Comparison of ENCODE assay signal across 25 cellular contexts in genomic region chr19:44055870-44056269, GRCh38. TPM values are rescaled to one million over a fixed set of nuclear protein-coding genes. Genes with fewer than 3 reads are reported as not detected.
DNase-seq lines count a peak whose midpoint lies in the region; ATAC-seq and TF ChIP-seq lines count a peak whose summit lies in the region.
"Had no signal": no experiment of that assay in that cellular context is flagged by ENCODE, and none has a peak within 500 bp of the region (broad histone marks: within the 10 kb centered on the region; RNA-seq: fewer than 3 reads in every experiment).

No MANE protein-coding gene starts in this region.

- peak; percentile 36 for TF ChIP-seq CTCF in VCaP (conservative IDR thresholded peaks at IDR 0.05)
- TF ChIP-seq CTCF in CD14-positive monocyte (IDR thresholded peaks at IDR 0.05) = no peak

- DNase-seq in activated CD4-positive, alpha-beta T cell treated with anti-CD3 and anti-CD28 coated beads for 36 hours = peak; percentile 4
- DNase-seq in activated CD4-positive, alpha-beta T cell treated with anti-CD3 and anti-CD28 coated beads for 4 hours = no peak
- no peak for DNase-seq in COLO668 (lab: John Stamatoyannopoulos, UW; ENCODE audit: unreplicated experiment)
- DNase-seq in CD14-positive monocyte (ENCODE audit: low spot score) = no peak
- DNase-seq: activated CD4-positive, alpha-beta T cell treated with anti-CD3 and anti-CD28 coated beads for 48 hours; amygdala; GOT3; MM.1S; natural killer cell; NCI-H2029; NCI-H524; occipital lobe; Peyer's patch; SHP77; stimulated activated CD8-positive, alpha-beta memory T cell treated with anti-CD3 and anti-CD28 coated beads, Interleukin-4, amount 100 ng/mL, for 48 hours had no signal

- H3K9me3 Mint-ChIP-seq in activated CD4-positive, alpha-beta T cell treated with anti-CD3 and anti-CD28 coated beads for 36 hours (ENCODE audit: low read depth) = peaks cover 27% of the 10 kb centered on the region
- peaks cover 50 to 72% (median 54%) of the 10 kb centered on the region in 7 donors for H3K9me3 Mint-ChIP-seq in CD14-positive monocyte
- H3K9me3 Mint-ChIP-seq: natural killer cell had no signal

- H3K27ac Mint-ChIP-seq in activated CD4-positive, alpha-beta T cell treated with anti-CD3 and anti-CD28 coated beads for 36 hours = no peak overlapping the region
- no peak overlapping the region for H3K27ac Mint-ChIP-seq in CD14-positive monocyte
- H3K27ac Mint-ChIP-seq: activated naive CD4-positive, alpha-beta T cell treated with anti-CD3 and anti-CD28 coated beads, Interleukin-2, amount 50 U/mL, for 24 hours; activated T-helper 2 cell treated with anti-CD3 and anti-CD28 coated beads, Interferon-gamma antibody, Interleukin-2, Interleukin-4, amounts not matched to agents 10 μg/mL and 5 μg/mL and 100 μg/mL, durations not matched to agents 14 hours and 24 hours and 36 hours; natural killer cell; stimulated activated naive CD8-positive, alpha-beta T cell treated with anti-CD3 and anti-CD28 coated beads, Interleukin-15, Interleukin-2, amounts not matched to agents 100 ng/mL and 50 ng/mL, for 24 hours had no signal

- no peak overlapping the region for H3K4me3 Mint-ChIP-seq in activated CD4-positive, alpha-beta T cell treated with anti-CD3 and anti-CD28 coated beads for 36 hours
- H3K4me3 Mint-ChIP-seq in CD14-positive monocyte = no peak overlapping the region
- H3K4me3 Mint-ChIP-seq: activated naive CD4-positive, alpha-beta T cell treated with anti-CD3 and anti-CD28 coated beads, Interleukin-2, amount 50 U/mL, for 24 hours; natural killer cell; stimulated activated naive CD8-positive, alpha-beta T cell treated with anti-CD3 and anti-CD28 coated beads, Interleukin-15, Interleukin-2, amounts not matched to agents 100 ng/mL and 50 ng/mL, for 24 hours had no signal

- peaks cover 61% of the 10 kb centered on the region for H3K36me3 Mint-ChIP-seq in activated CD4-positive, alpha-beta T cell treated with anti-CD3 and anti-CD28 coated beads for 36 hours (ENCODE audit: low read depth)
- peaks cover 42 to 58% of the 10 kb centered on the region in 2 donors for H3K36me3 Mint-ChIP-seq in CD14-positive monocyte
- H3K36me3 Mint-ChIP-seq: natural killer cell had no signal

- ATAC-seq in activated CD4-positive, alpha-beta T cell treated with anti-CD3 and anti-CD28 coated beads for 36 hours = no peak
- ATAC-seq in esophagus mucosa = no peak
- ATAC-seq: gastroesophageal sphincter, natural killer cell, sciatic nerve had no signal

- POLR2A ChIA-PET in activated CD4-positive, alpha-beta T cell treated with anti-CD3 and anti-CD28 coated beads for 36 hours (lab: Charles Lee) = no interaction called here

- peaks cover 18% of the 10 kb centered on the region for H3K4me1 Mint-ChIP-seq in activated CD4-positive, alpha-beta T cell treated with anti-CD3 and anti-CD28 coated beads for 36 hours
- H3K4me1 Mint-ChIP-seq in CD14-positive monocyte = peaks cover 20% of the 10 kb centered on the region

- CTCF ChIA-PET in activated CD4-positive, alpha-beta T cell treated with anti-CD3 and anti-CD28 coated beads for 36 hours (lab: Charles Lee) = interaction anchor here (0.6 kb wide), 1 partner anchor 15 kb away, joined by 4 read pairs; no protein-coding TSS in a partner anchor

- intact Hi-C loops in activated CD4-positive, alpha-beta T cell treated with anti-CD3 and anti-CD28 coated beads for 36 hours (cut with DNase I, micrococcal nuclease) = no loop called here
- intact Hi-C loops in CD14-positive monocyte (cut with micrococcal nuclease) = no loop called here

- no peak overlapping the region for H3K27ac ChIP-seq in VCaP
- H3K27ac ChIP-seq: gastroesophageal sphincter, KMS-11, Peyer's patch, prostate gland, thoracic aorta had no signal

- no peaks in the 10 kb centered on the region for H3K27me3 Mint-ChIP-seq in activated CD4-positive, alpha-beta T cell treated with anti-CD3 and anti-CD28 coated beads for 36 hours
- H3K27me3 Mint-ChIP-seq in CD14-positive monocyte (ENCODE audit: low read depth in 3 of 3) = peaks cover 0 to 5% (median 0%) of the 10 kb centered on the region in 3 donors
- H3K27me3 Mint-ChIP-seq: activated naive CD4-positive, alpha-beta T cell treated with anti-CD3 and anti-CD28 coated beads, Interleukin-2, amount 50 U/mL, for 24 hours had no signal

RNA-seq across cellular contexts. Expression of gene ZNF223, which starts 4.0 kb away (rescaled TPM):
- total RNA-seq in activated CD4-positive, alpha-beta T cell treated with anti-CD3 and anti-CD28 coated beads for 36 hours = under 1 TPM; 0.63 to 0.82 TPM
- polyA plus RNA-seq in CD14-positive monocyte = 1 to 10 TPM; 1.1 to 1.2 TPM
- 2.2 TPM for total RNA-seq in esophagus mucosa
- total RNA-seq: activated T-helper 2 cell treated with anti-CD3 and anti-CD28 coated beads, Interferon-gamma antibody, Interleukin-2, Interleukin-4, amounts not matched to agents 10 μg/mL and 5 μg/mL and 100 μg/mL, durations not matched to agents 14 hours and 24 hours and 36 hours had no signal

RNA-seq across cellular contexts. Expression of gene ZNF284, which starts 16.1 kb away (rescaled TPM):
- 1 to 10 TPM; 2.1 TPM for total RNA-seq in activated CD4-positive, alpha-beta T cell treated with anti-CD3 and anti-CD28 coated beads for 36 hours
- under 1 TPM; 0.04 to 0.13 TPM for polyA plus RNA-seq in CD14-positive monocyte
- 0.36 TPM for total RNA-seq in esophagus mucosa

RNA-seq across cellular contexts. Expression of gene ZNF222, which starts 30.7 kb away (rescaled TPM):
- total RNA-seq in activated CD4-positive, alpha-beta T cell treated with anti-CD3 and anti-CD28 coated beads for 36 hours = 1 to 10 TPM; 1.5 to 2.9 TPM
- 1 to 10 TPM; 1.0 to 1.1 TPM for polyA plus RNA-seq in CD14-positive monocyte
- total RNA-seq in esophagus mucosa = 1.00 TPM

RNA-seq across cellular contexts. Expression of gene ZNF224, which starts 38.3 kb away (rescaled TPM):
- 10 to 100 TPM; 12.6 to 13.9 TPM for total RNA-seq in activated CD4-positive, alpha-beta T cell treated with anti-CD3 and anti-CD28 coated beads for 36 hours
- 1 to 10 TPM; 2.9 to 3.5 TPM for polyA plus RNA-seq in CD14-positive monocyte
- 6.2 TPM for total RNA-seq in esophagus mucosa

RNA-seq across cellular contexts. Expression of gene ZNF230, which starts 53.1 kb away (rescaled TPM):
- total RNA-seq in activated CD4-positive, alpha-beta T cell treated with anti-CD3 and anti-CD28 coated beads for 36 hours = 1 to 10 TPM; 3.0 to 3.8 TPM
- 1 to 10 TPM; 1.0 to 1.3 TPM for polyA plus RNA-seq in CD14-positive monocyte
- 2.1 TPM for total RNA-seq in esophagus mucosa
